In genomic region chr15:50260969-50261496, GRCh38 we compare ENCODE assay signal across 1 cellular context.
A peak's percentile ranks its signal among the peaks of the same experiment; 100 is the strongest.
TF ChIP-seq lines count a peak whose summit lies in the region.

No MANE protein-coding gene starts in this region.

TF ChIP-seq in K562, 482 proteins besides CTCF, POLR2A, EP300 and RAD21 (continued from another document and continues in another):
- TF ChIP-seq ZNF395 (CRISPR knock-in tag; IDR thresholded peaks at IDR 0.05) (peak; percentile 91), RBFOX2 (IDR thresholded peaks at IDR 0.05; ENCODE audit: low read depth, low read length) (no peak), SIN3A (IDR thresholded peaks at IDR 0.05; ENCODE audit: borderline replicate concordance in 2 of 2, control insufficient read depth in 1 of 2, low read depth in 2 of 2, low read length in 2 of 2) (no peak), SMARCC2 (IDR thresholded peaks at IDR 0.05; ENCODE audit: low read depth) (peak; percentile 97), EZH2 (IDR thresholded peaks at IDR 0.05; ENCODE audit: borderline replicate concordance, low read depth, low read length) (no peak), JUN (IDR thresholded peaks at IDR 0.05; ENCODE audit: borderline replicate concordance, low read depth, low read length) (peak; percentile 50; the same call in 1 of the 2 replicates), JUN (CRISPR knock-in tag; IDR thresholded peaks at IDR 0.05; ENCODE audit: borderline replicate concordance) (no peak), RBM25 (IDR thresholded peaks at IDR 0.05; ENCODE audit: low read depth, low read length, severe bottlenecking) (no peak), TRIM25 (IDR thresholded peaks at IDR 0.05; ENCODE audit: borderline replicate concordance) (no peak), LEF1 (IDR thresholded peaks at IDR 0.05) (peak; percentile 83; the same call in 1 of the 2 replicates), HDGF (IDR thresholded peaks at IDR 0.05) (no peak), ZNF76 (CRISPR knock-in tag; IDR thresholded peaks at IDR 0.05; ENCODE audit: borderline replicate concordance) (no peak), NFE2 (IDR thresholded peaks at IDR 0.05; ENCODE audit: low read depth) (peak; percentile 93), ZNF212 (CRISPR knock-in tag; IDR thresholded peaks at IDR 0.05) (no peak), ZNF282 (CRISPR knock-in tag; IDR thresholded peaks at IDR 0.05) (no peak), CC2D1A (IDR thresholded peaks at IDR 0.05) (peak; percentile 94), ZNF695 (CRISPR knock-in tag; IDR thresholded peaks at IDR 0.05) (no peak), SMC3 (conservative IDR thresholded peaks at IDR 0.05; ENCODE audit: insufficient read depth, low read depth, low read length) (no peak), SMARCA5 (IDR thresholded peaks at IDR 0.05) (no peak), GTF2E2 (tag; IDR thresholded peaks at IDR 0.05) (0 out of 2 replicates have a peak, but pooled peaks have one; percentile 34), THRB (CRISPR knock-in tag; conservative IDR thresholded peaks at IDR 0.05) (no peak), DNMT1 (IDR thresholded peaks at IDR 0.05) (no peak), ZNF3 (CRISPR knock-in tag; IDR thresholded peaks at IDR 0.05) (no peak), NFXL1 (CRISPR knock-in tag; IDR thresholded peaks at IDR 0.05) (no peak), E2F4 (CRISPR knock-in tag; IDR thresholded peaks at IDR 0.05; ENCODE audit: low read depth) (no peak), ZNF274 (IDR thresholded peaks at IDR 0.05; ENCODE audit: borderline replicate concordance, low read depth, low read length) (peak; percentile 61; the same call in 1 of the 2 replicates), FOXM1 (IDR thresholded peaks at IDR 0.05; ENCODE audit: low read depth) (peak; percentile 95), FOXM1 (CRISPR knock-in tag; IDR thresholded peaks at IDR 0.05; ENCODE audit: low read depth) (no peak), ZBTB8A (IDR thresholded peaks at IDR 0.05; ENCODE audit: partially characterized antibody) (no peak), KLF13 (tag; IDR thresholded peaks at IDR 0.05; ENCODE audit: borderline replicate concordance, low read depth) (no peak), ZHX1 (conservative IDR thresholded peaks at IDR 0.05; ENCODE audit: low read length) (no peak), TEAD1 (CRISPR knock-in tag; IDR thresholded peaks at IDR 0.05) (peak; percentile 4 to 93; a peak in 2 of 4 replicates), ARHGAP35 (IDR thresholded peaks at IDR 0.05; ENCODE audit: partially characterized antibody) (no peak), HOXB6 (CRISPR knock-in tag; IDR thresholded peaks at IDR 0.05; ENCODE audit: borderline replicate concordance) (no peak), CBX3 (IDR thresholded peaks at IDR 0.05; ENCODE audit: borderline replicate concordance in 1 of 2, low read length in 2 of 2) (no peak; a peak in 1 of 3 replicates), FOXP1 (CRISPR knock-in tag; IDR thresholded peaks at IDR 0.05) (no peak), SIRT6 (IDR thresholded peaks at IDR 0.05; ENCODE audit: low read depth, low read length) (no peak), HMBOX1 (IDR thresholded peaks at IDR 0.05) (no peak), OTX1 (CRISPR knock-in tag; IDR thresholded peaks at IDR 0.05) (0 out of 2 replicates have a peak, but pooled peaks have one; percentile 19), ZFPM2 (CRISPR knock-in tag; IDR thresholded peaks at IDR 0.05) (no peak), ZNF143 (CRISPR knock-in tag; IDR thresholded peaks at IDR 0.05) (no peak), POLR2H (tag; IDR thresholded peaks at IDR 0.05; ENCODE audit: low read depth) (no peak)
- TF ChIP-seq, protein P1, sequence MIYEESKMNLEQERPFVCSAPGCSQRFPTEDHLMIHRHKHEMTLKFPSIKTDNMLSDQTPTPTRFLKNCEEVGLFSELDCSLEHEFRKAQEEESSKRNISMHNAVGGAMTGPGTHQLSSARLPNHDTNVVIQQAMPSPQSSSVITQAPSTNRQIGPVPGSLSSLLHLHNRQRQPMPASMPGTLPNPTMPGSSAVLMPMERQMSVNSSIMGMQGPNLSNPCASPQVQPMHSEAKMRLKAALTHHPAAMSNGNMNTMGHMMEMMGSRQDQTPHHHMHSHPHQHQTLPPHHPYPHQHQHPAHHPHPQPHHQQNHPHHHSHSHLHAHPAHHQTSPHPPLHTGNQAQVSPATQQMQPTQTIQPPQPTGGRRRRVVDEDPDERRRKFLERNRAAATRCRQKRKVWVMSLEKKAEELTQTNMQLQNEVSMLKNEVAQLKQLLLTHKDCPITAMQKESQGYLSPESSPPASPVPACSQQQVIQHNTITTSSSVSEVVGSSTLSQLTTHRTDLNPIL (CRISPR knock-in tag; IDR thresholded peaks at IDR 0.05), result no peak
- TF ChIP-seq, protein P2, sequence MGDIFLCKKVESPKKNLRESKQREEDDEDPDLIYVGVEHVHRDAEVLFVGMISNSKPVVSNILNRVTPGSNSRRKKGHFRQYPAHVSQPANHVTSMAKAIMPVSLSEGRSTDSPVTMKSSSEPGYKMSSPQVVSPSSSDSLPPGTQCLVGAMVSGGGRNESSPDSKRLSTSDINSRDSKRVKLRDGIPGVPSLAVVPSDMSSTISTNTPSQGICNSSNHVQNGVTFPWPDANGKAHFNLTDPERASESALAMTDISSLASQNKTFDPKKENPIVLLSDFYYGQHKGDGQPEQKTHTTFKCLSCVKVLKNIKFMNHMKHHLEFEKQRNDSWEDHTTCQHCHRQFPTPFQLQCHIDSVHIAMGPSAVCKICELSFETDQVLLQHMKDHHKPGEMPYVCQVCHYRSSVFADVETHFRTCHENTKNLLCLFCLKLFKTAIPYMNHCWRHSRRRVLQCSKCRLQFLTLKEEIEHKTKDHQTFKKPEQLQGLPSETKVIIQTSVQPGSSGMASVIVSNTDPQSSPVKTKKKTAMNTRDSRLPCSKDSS (IDR thresholded peaks at IDR 0.05; ENCODE audit: low read depth, partially characterized antibody), result no peak
- TF ChIP-seq, protein P3, sequence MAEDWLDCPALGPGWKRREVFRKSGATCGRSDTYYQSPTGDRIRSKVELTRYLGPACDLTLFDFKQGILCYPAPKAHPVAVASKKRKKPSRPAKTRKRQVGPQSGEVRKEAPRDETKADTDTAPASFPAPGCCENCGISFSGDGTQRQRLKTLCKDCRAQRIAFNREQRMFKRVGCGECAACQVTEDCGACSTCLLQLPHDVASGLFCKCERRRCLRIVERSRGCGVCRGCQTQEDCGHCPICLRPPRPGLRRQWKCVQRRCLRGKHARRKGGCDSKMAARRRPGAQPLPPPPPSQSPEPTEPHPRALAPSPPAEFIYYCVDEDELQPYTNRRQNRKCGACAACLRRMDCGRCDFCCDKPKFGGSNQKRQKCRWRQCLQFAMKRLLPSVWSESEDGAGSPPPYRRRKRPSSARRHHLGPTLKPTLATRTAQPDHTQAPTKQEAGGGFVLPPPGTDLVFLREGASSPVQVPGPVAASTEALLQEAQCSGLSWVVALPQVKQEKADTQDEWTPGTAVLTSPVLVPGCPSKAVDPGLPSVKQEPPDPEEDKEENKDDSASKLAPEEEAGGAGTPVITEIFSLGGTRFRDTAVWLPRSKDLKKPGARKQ (CRISPR knock-in tag; IDR thresholded peaks at IDR 0.05), result no peak
- TF ChIP-seq, protein P4, sequence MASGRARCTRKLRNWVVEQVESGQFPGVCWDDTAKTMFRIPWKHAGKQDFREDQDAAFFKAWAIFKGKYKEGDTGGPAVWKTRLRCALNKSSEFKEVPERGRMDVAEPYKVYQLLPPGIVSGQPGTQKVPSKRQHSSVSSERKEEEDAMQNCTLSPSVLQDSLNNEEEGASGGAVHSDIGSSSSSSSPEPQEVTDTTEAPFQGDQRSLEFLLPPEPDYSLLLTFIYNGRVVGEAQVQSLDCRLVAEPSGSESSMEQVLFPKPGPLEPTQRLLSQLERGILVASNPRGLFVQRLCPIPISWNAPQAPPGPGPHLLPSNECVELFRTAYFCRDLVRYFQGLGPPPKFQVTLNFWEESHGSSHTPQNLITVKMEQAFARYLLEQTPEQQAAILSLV (tag; IDR thresholded peaks at IDR 0.05), result no peak
- TF ChIP-seq, protein P5, sequence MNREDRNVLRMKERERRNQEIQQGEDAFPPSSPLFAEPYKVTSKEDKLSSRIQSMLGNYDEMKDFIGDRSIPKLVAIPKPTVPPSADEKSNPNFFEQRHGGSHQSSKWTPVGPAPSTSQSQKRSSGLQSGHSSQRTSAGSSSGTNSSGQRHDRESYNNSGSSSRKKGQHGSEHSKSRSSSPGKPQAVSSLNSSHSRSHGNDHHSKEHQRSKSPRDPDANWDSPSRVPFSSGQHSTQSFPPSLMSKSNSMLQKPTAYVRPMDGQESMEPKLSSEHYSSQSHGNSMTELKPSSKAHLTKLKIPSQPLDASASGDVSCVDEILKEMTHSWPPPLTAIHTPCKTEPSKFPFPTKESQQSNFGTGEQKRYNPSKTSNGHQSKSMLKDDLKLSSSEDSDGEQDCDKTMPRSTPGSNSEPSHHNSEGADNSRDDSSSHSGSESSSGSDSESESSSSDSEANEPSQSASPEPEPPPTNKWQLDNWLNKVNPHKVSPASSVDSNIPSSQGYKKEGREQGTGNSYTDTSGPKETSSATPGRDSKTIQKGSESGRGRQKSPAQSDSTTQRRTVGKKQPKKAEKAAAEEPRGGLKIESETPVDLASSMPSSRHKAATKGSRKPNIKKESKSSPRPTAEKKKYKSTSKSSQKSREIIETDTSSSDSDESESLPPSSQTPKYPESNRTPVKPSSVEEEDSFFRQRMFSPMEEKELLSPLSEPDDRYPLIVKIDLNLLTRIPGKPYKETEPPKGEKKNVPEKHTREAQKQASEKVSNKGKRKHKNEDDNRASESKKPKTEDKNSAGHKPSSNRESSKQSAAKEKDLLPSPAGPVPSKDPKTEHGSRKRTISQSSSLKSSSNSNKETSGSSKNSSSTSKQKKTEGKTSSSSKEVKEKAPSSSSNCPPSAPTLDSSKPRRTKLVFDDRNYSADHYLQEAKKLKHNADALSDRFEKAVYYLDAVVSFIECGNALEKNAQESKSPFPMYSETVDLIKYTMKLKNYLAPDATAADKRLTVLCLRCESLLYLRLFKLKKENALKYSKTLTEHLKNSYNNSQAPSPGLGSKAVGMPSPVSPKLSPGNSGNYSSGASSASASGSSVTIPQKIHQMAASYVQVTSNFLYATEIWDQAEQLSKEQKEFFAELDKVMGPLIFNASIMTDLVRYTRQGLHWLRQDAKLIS (CRISPR knock-in tag; IDR thresholded peaks at IDR 0.05), result no peak; the same call in 1 of the 2 replicates
